In genomic region chr7:116441534-116441933, GRCh38 we compare ENCODE assay signal across 17 cellular contexts. TPM values are rescaled to one million over a fixed set of nuclear protein-coding genes. Genes with fewer than 3 reads are reported as not detected.
DNase-seq lines count a peak whose midpoint lies in the region; ATAC-seq and TF ChIP-seq lines count a peak whose summit lies in the region.
"Had no signal": no experiment of that assay in that cellular context is flagged by ENCODE, and none has a peak within 500 bp of the region (broad histone marks: within the 10 kb centered on the region; RNA-seq: fewer than 3 reads in every experiment).

No MANE protein-coding gene starts in this region.

- H3K9me3 ChIP-seq in right atrium auricular region (no peaks in the 10 kb centered on the region), vagina (no peaks in the 10 kb centered on the region)
- H3K9me3 ChIP-seq: colonic mucosa, Peyer's patch had no signal

- TF ChIP-seq CTCF in right atrium auricular region (IDR thresholded peaks at IDR 0.05): no peak
- no peak for TF ChIP-seq CTCF in mesothelial cell of epicardium (IDR thresholded peaks at IDR 0.05; ENCODE audit: unreplicated experiment)
- TF ChIP-seq CTCF in vagina (IDR thresholded peaks at IDR 0.05): no peak

- intact Hi-C loops in left ventricle myocardium superior (cut with micrococcal nuclease): loop anchor here (10.0 kb wide), 1 partner anchor 53 kb away; the partner anchor contains the start of gene CAV2
- intact Hi-C loops in vagina (cut with DNase I): no loop called here

- no peaks in the 10 kb centered on the region for H3K27me3 Mint-ChIP-seq in mesothelial cell of epicardium (ENCODE audit: low read depth)

- DNase-seq in right atrium auricular region (ENCODE audit: low spot score) (no peak), left ventricle myocardium superior (no peak), dermis microvascular lymphatic vessel endothelial cell (ENCODE audit: low read depth in 2 of 2) (peak; percentile 88 to 93), mesothelial cell of epicardium (ENCODE audit: low spot score in 2 of 2, unreplicated experiment in 2 of 2) (no peak), vagina (ENCODE audit: extremely low spot score in 2 of 2) (no peak), medulla oblongata (ENCODE audit: extremely low spot score) (no peak)
- DNase-seq: activated CD4-positive, alpha-beta T cell treated with anti-CD3 and anti-CD28 coated beads for 36 hours; activated naive CD8-positive, alpha-beta T cell treated with anti-CD3 and anti-CD28 coated beads, Interleukin-2, amount 10 ng/mL, durations not matched to agents 7 days and 5 days; colonic mucosa; KBM-7; NCI-H1417; NCI-H510A; nephron progenitor cell; Peyer's patch; T-helper 17 cell had no signal

- H3K27ac ChIP-seq in right atrium auricular region (peak overlapping the region; percentile 67 to 85), vagina (peak overlapping the region; percentile 56)
- H3K27ac ChIP-seq: colonic mucosa, Peyer's patch had no signal

- H3K9me3 Mint-ChIP-seq in mesothelial cell of epicardium: no peaks in the 10 kb centered on the region
- H3K9me3 Mint-ChIP-seq: activated naive CD8-positive, alpha-beta T cell treated with anti-CD3 and anti-CD28 coated beads, Interleukin-2, amount 10 ng/mL, durations not matched to agents 7 days and 5 days had no signal

- no peak for TF ChIP-seq POLR2A in vagina (IDR thresholded peaks at IDR 0.05)

- H3K27ac Mint-ChIP-seq in mesothelial cell of epicardium: peak overlapping the region; percentile 47
- H3K27ac Mint-ChIP-seq: activated CD4-positive, alpha-beta T cell treated with anti-CD3 and anti-CD28 coated beads for 36 hours; activated naive CD8-positive, alpha-beta T cell treated with anti-CD3 and anti-CD28 coated beads, Interleukin-2, amount 10 ng/mL, durations not matched to agents 7 days and 5 days; nephron progenitor cell; T-helper 17 cell had no signal

- H3K36me3 ChIP-seq in right atrium auricular region (no peaks in the 10 kb centered on the region), vagina (no peaks in the 10 kb centered on the region)
- H3K36me3 ChIP-seq: colonic mucosa, Peyer's patch had no signal

- H3K27me3 ChIP-seq in right atrium auricular region (no peaks in the 10 kb centered on the region), vagina (no peaks in the 10 kb centered on the region)
- H3K27me3 ChIP-seq: colonic mucosa, Peyer's patch had no signal

- H3K4me1 Mint-ChIP-seq in mesothelial cell of epicardium: peaks cover 12% of the 10 kb centered on the region
- H3K4me1 Mint-ChIP-seq: activated CD4-positive, alpha-beta T cell treated with anti-CD3 and anti-CD28 coated beads for 36 hours; activated naive CD8-positive, alpha-beta T cell treated with anti-CD3 and anti-CD28 coated beads, Interleukin-2, amount 10 ng/mL, durations not matched to agents 7 days and 5 days; nephron progenitor cell; T-helper 17 cell had no signal

- no peak overlapping the region for H3K4me3 Mint-ChIP-seq in mesothelial cell of epicardium
- H3K4me3 Mint-ChIP-seq: activated CD4-positive, alpha-beta T cell treated with anti-CD3 and anti-CD28 coated beads for 36 hours; activated naive CD8-positive, alpha-beta T cell treated with anti-CD3 and anti-CD28 coated beads, Interleukin-2, amount 10 ng/mL, durations not matched to agents 7 days and 5 days; nephron progenitor cell; T-helper 17 cell had no signal

- H3K4me3 ChIP-seq in right atrium auricular region (no peak overlapping the region), vagina (no peak overlapping the region)
- H3K4me3 ChIP-seq: colonic mucosa, Peyer's patch had no signal

- peaks cover 0 to 32% of the 10 kb centered on the region in 2 donors for H3K4me1 ChIP-seq in right atrium auricular region
- peaks cover 15% of the 10 kb centered on the region for H3K4me1 ChIP-seq in vagina
- H3K4me1 ChIP-seq: Peyer's patch had no signal

- ATAC-seq in left ventricle myocardium superior (no peak), HG03135 (IDR thresholded peaks at IDR 0.05; ENCODE audit: unreplicated experiment) (no peak), GM19397 (IDR thresholded peaks at IDR 0.05; ENCODE audit: unreplicated experiment) (no peak)
- ATAC-seq: activated CD4-positive, alpha-beta T cell treated with anti-CD3 and anti-CD28 coated beads for 36 hours; T-helper 17 cell had no signal

- no peaks in the 10 kb centered on the region for H3K36me3 Mint-ChIP-seq in mesothelial cell of epicardium
- H3K36me3 Mint-ChIP-seq: activated naive CD8-positive, alpha-beta T cell treated with anti-CD3 and anti-CD28 coated beads, Interleukin-2, amount 10 ng/mL, durations not matched to agents 7 days and 5 days had no signal

RNA-seq across cellular contexts. Expression of gene CAV2, which starts 58.0 kb away (rescaled TPM):
- 100 to 1,000 TPM; 180 to 278 TPM for total RNA-seq in right atrium auricular region
- total RNA-seq in left ventricle myocardium superior: 204 TPM
- 155 and 161 TPM in 2 replicates for total RNA-seq in dermis microvascular lymphatic vessel endothelial cell
- total RNA-seq in mesothelial cell of epicardium: 8.5 to 10.8 TPM (median 8.9 TPM) in 3 replicates
- total RNA-seq in vagina: 42.5 TPM
- total RNA-seq: activated CD4-positive, alpha-beta T cell treated with anti-CD3 and anti-CD28 coated beads for 36 hours; activated naive CD8-positive, alpha-beta T cell treated with anti-CD3 and anti-CD28 coated beads, Interleukin-2, amount 10 ng/mL, durations not matched to agents 7 days and 5 days had no signal

Comparison
In these comparisons a context has a peak if more than half of its experiments do, and no peak if none do; other contexts are left out.
1. DNase-seq: peak in dermis microvascular lymphatic vessel endothelial cell (2 of 2); none in right atrium auricular region (single experiment), left ventricle myocardium superior (single experiment), mesothelial cell of epicardium (0 of 2), vagina (0 of 2) and medulla oblongata (single experiment).